Comparison of ENCODE assay signal across 10 cellular contexts in genomic region chr10:49679480-49679893, GRCh38. TPM values are rescaled to one million over a fixed set of nuclear protein-coding genes. Genes with fewer than 3 reads are reported as not detected.
A peak's percentile ranks its signal among the peaks of the same experiment; 100 is the strongest.
DNase-seq lines count a peak whose midpoint lies in the region; ATAC-seq and TF ChIP-seq lines count a peak whose summit lies in the region.
"Had no signal": no experiment of that assay in that cellular context is flagged by ENCODE, and none has a peak within 500 bp of the region (broad histone marks: within the 10 kb centered on the region; RNA-seq: fewer than 3 reads in every experiment).

C10orf53 (plus strand) TSS chr10:49679651; CDS start chr10:49679698, 47 bp downstream.

- peaks cover 5% of the 10 kb centered on the region; the same call in 1 of the 2 replicates for H3K4me1 ChIP-seq in iPS-20b (ENCODE audit: insufficient read depth, low read length)
- no peaks in the 10 kb centered on the region for H3K4me1 ChIP-seq in SJCRH30
- H3K4me1 ChIP-seq: vagina had no signal

- no peak for TF ChIP-seq RAD21 in Ishikawa (IDR thresholded peaks at IDR 0.05; ENCODE audit: low read depth)

- peaks cover 46 to 72% of the 10 kb centered on the region in 2 donors for H3K27me3 Mint-ChIP-seq in stimulated activated naive B cell treated with anti-CD40 and anti-IgM and Interleukin-4, amounts not matched to agents 10 μg/mL and 1 μg/mL and 100 μg/mL, for 72 hours

- peak; percentile 70 to 71 for ATAC-seq in stimulated activated naive B cell treated with anti-CD40 and anti-IgM and Interleukin-4, amounts not matched to agents 10 μg/mL and 1 μg/mL and 100 μg/mL, for 72 hours (replicated peaks)
- ATAC-seq in HG02870 (IDR thresholded peaks at IDR 0.05; ENCODE audit: unreplicated experiment), result no peak
- ATAC-seq: HCT116 had no signal

- H3K36me3 ChIP-seq in iPS-20b (ENCODE audit: insufficient read depth, low read depth, low read length), result no peaks in the 10 kb centered on the region
- no peaks in the 10 kb centered on the region for H3K36me3 ChIP-seq in SJCRH30
- H3K36me3 ChIP-seq: vagina had no signal

- no peak for TF ChIP-seq CTCF in astrocyte of the cerebellum (IDR thresholded peaks at IDR 0.05; ENCODE audit: low read depth, low read length, missing control alignments)

- H3K36me3 Mint-ChIP-seq in stimulated activated naive B cell treated with anti-CD40 and anti-IgM and Interleukin-4, amounts not matched to agents 10 μg/mL and 1 μg/mL and 100 μg/mL, for 72 hours, result peaks cover 0 to 5% of the 10 kb centered on the region in 2 donors

- H3K4me3 ChIP-seq in astrocyte of the cerebellum (ENCODE audit: low read depth, low read length) (peak within 1 kb of the TSS; percentile 11), iPS-20b (ENCODE audit: low read length) (peak within 1 kb of the TSS; percentile 68), SJCRH30 (no peak within 1 kb of the TSS)
- H3K4me3 ChIP-seq: vagina had no signal

- H3K9me3 Mint-ChIP-seq in stimulated activated naive B cell treated with anti-CD40 and anti-IgM and Interleukin-4, amounts not matched to agents 10 μg/mL and 1 μg/mL and 100 μg/mL, for 72 hours, result peaks cover 25 to 27% of the 10 kb centered on the region in 2 donors

- no peak within 1 kb of the TSS for H3K27ac Mint-ChIP-seq in stimulated activated naive B cell treated with anti-CD40 and anti-IgM and Interleukin-4, amounts not matched to agents 10 μg/mL and 1 μg/mL and 100 μg/mL, for 72 hours

- H3K9me3 ChIP-seq in iPS-20b (ENCODE audit: insufficient read depth, low read depth, low read length), result no peaks in the 10 kb centered on the region
- no peaks in the 10 kb centered on the region for H3K9me3 ChIP-seq in SJCRH30 (replicated peaks)
- H3K9me3 ChIP-seq: vagina had no signal

- peak; percentile 90 for DNase-seq in DMS 273 (lab: John Stamatoyannopoulos, UW; ENCODE audit: unreplicated experiment)
- DNase-seq in astrocyte of the cerebellum (ENCODE audit: low read depth), result no peak
- peak; percentile 9 for DNase-seq in stimulated activated naive B cell treated with anti-CD40 and anti-IgM and Interleukin-4, amounts not matched to agents 10 μg/mL and 1 μg/mL and 100 μg/mL, for 72 hours
- DNase-seq in SJCRH30, result no peak
- DNase-seq in T-helper 9 cell, result no peak

- TF ChIP-seq EP300 in Ishikawa (IDR thresholded peaks at IDR 0.05; ENCODE audit: borderline replicate concordance), result no peak

- H3K4me1 Mint-ChIP-seq in stimulated activated naive B cell treated with anti-CD40 and anti-IgM and Interleukin-4, amounts not matched to agents 10 μg/mL and 1 μg/mL and 100 μg/mL, for 72 hours, result peaks cover 0 to 8% of the 10 kb centered on the region in 2 donors

- H3K27ac ChIP-seq in iPS-20b (ENCODE audit: low read length), result no peak within 1 kb of the TSS
- no peak within 1 kb of the TSS for H3K27ac ChIP-seq in SJCRH30
- H3K27ac ChIP-seq: vagina had no signal

- H3K27me3 ChIP-seq in iPS-20b (ENCODE audit: insufficient read depth, low read length), result peaks cover 69% of the 10 kb centered on the region
- H3K27me3 ChIP-seq in SJCRH30, result no peaks in the 10 kb centered on the region
- H3K27me3 ChIP-seq: vagina had no signal

- H3K9ac ChIP-seq in iPS-20b (ENCODE audit: low read depth, low read length), result no peak within 1 kb of the TSS

- H3K4me3 Mint-ChIP-seq in stimulated activated naive B cell treated with anti-CD40 and anti-IgM and Interleukin-4, amounts not matched to agents 10 μg/mL and 1 μg/mL and 100 μg/mL, for 72 hours, result no peak within 1 kb of the TSS

- in situ Hi-C loops in astrocyte of the cerebellum (cut with HindIII; ENCODE audit: low sequenced_read_pairs), result no loop called here

TF ChIP-seq in Ishikawa, 13 proteins besides CTCF, POLR2A, EP300 and RAD21:
- TF ChIP-seq NFIC (IDR thresholded peaks at IDR 0.05), result no peak
- no peak for TF ChIP-seq FOXM1 (IDR thresholded peaks at IDR 0.05; ENCODE audit: borderline replicate concordance, low read depth)
- TF ChIP-seq ZBTB7A (IDR thresholded peaks at IDR 0.05; ENCODE audit: low read depth), result no peak
- TF ChIP-seq REST (IDR thresholded peaks at IDR 0.05; ENCODE audit: low read depth), result no peak
- no peak for TF ChIP-seq CREB1 (IDR thresholded peaks at IDR 0.05; ENCODE audit: low read depth)
- TF ChIP-seq, protein P1, sequence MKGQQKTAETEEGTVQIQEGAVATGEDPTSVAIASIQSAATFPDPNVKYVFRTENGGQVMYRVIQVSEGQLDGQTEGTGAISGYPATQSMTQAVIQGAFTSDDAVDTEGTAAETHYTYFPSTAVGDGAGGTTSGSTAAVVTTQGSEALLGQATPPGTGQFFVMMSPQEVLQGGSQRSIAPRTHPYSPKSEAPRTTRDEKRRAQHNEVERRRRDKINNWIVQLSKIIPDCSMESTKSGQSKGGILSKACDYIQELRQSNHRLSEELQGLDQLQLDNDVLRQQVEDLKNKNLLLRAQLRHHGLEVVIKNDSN (IDR thresholded peaks at IDR 0.05), result peak; percentile 93
- TF ChIP-seq CEBPB (IDR thresholded peaks at IDR 0.05), result no peak
- TF ChIP-seq TAF1 (IDR thresholded peaks at IDR 0.05; ENCODE audit: low read depth), result no peak
- TF ChIP-seq, protein P2, sequence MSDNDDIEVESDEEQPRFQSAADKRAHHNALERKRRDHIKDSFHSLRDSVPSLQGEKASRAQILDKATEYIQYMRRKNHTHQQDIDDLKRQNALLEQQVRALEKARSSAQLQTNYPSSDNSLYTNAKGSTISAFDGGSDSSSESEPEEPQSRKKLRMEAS (IDR thresholded peaks at IDR 0.05), result peak; percentile 46; the same call in 1 of the 2 replicates
- no peak for TF ChIP-seq YY1 (IDR thresholded peaks at IDR 0.05; ENCODE audit: low read depth)
- peak; percentile 94 for TF ChIP-seq EGR1 (IDR thresholded peaks at IDR 0.05)
- no peak for TF ChIP-seq TEAD4 (IDR thresholded peaks at IDR 0.05)
- TF ChIP-seq TCF12 (IDR thresholded peaks at IDR 0.05; ENCODE audit: low read depth), result no peak
TF ChIP-seq in Ishikawa: peak in this region for 3.

RNA-seq across cellular contexts. Expression of gene C10orf53, which starts in this region (rescaled TPM):
- total RNA-seq in SJCRH30 (2014; rRNA removed; shearing (Covaris generic)), result not detected in 2 replicates
- total RNA-seq: vagina had no signal

Comparison
In these comparisons a context has a peak if more than half of its experiments do, and no peak if none do; other contexts are left out.
1. DNase-seq: peak in DMS 273 (single experiment) and stimulated activated naive B cell treated with anti-CD40 and anti-IgM and Interleukin-4, amounts not matched to agents 10 μg/mL and 1 μg/mL and 100 μg/mL, for 72 hours (single experiment); none in astrocyte of the cerebellum (single experiment), SJCRH30 (0 of 2) and T-helper 9 cell (single experiment).